Comparison of ENCODE assay signal across 8 cellular contexts in genomic region chr20:49187330-49188100, GRCh38. TPM values are rescaled to one million over a fixed set of nuclear protein-coding genes. Genes with fewer than 3 reads are reported as not detected.
A peak's percentile ranks its signal among the peaks of the same experiment; 100 is the strongest.
DNase-seq lines count a peak whose midpoint lies in the region; ATAC-seq and TF ChIP-seq lines count a peak whose summit lies in the region.

No MANE protein-coding gene starts in this region.

- H3K4me2 ChIP-seq in parathyroid adenoma (ENCODE audit: low read length): peak overlapping the region; percentile 79

- H3K9me3 ChIP-seq in CD4-positive, alpha-beta memory T cell (ENCODE audit: control insufficient read depth in 1 of 2, low read length in 2 of 2): no peaks in the 10 kb centered on the region
- no peaks in the 10 kb centered on the region for H3K9me3 ChIP-seq in parathyroid adenoma (ENCODE audit: control insufficient read depth, low read length)

- H3K9me3 Mint-ChIP-seq in CD4-positive, alpha-beta memory T cell: no peaks in the 10 kb centered on the region

- CTCF ChIA-PET in CD4-positive, alpha-beta memory T cell (lab: Charles Lee; ENCODE audit: partially characterized antibody): interaction anchor here (1.0 to 4.5 kb wide), 3 partner anchors 30 to 54 kb away, joined by 6 to 32 read pairs (median 23); partner anchors contain the start of gene DDX27

- peak overlapping the region; percentile 32 for H3K9ac ChIP-seq in parathyroid adenoma

- peak in 4 of 5 donors; percentile 17 to 26 (median 21) for DNase-seq in CD4-positive, alpha-beta memory T cell
- DNase-seq in LHCN-M2 (ENCODE audit: low read depth) (peak; percentile 4), fibroblast of pulmonary artery (ENCODE audit: low read depth) (no peak), NCI-H1694 (lab: John Stamatoyannopoulos, UW) (no peak), AML-193 (lab: John Stamatoyannopoulos, UW) (no peak)
- DNase-seq in activated CD8-positive, alpha-beta memory T cell treated with anti-CD3 and anti-CD28 coated beads, Interleukin-2, amount 50 U/mL, for 48 hours: peak; percentile 63

- TF ChIP-seq CTCF in fibroblast of pulmonary artery (IDR thresholded peaks at IDR 0.05; ENCODE audit: low read length, missing control alignments) (no peak), parathyroid adenoma (IDR thresholded peaks at IDR 0.05) (no peak)

- H3K4me1 Mint-ChIP-seq in CD4-positive, alpha-beta memory T cell: peaks cover 28 to 51% (median 39%) of the 10 kb centered on the region in 4 donors

- peaks cover 41% of the 10 kb centered on the region for H3K79me2 ChIP-seq in parathyroid adenoma

- peak overlapping the region; percentile 77 to 95 (median 93) for H3K27ac Mint-ChIP-seq in CD4-positive, alpha-beta memory T cell

- H3K4me3 Mint-ChIP-seq in CD4-positive, alpha-beta memory T cell: peak overlapping the region; percentile 84 to 96 (median 91)

- H2AFZ ChIP-seq in parathyroid adenoma: peak overlapping the region; percentile 61

- H3K4me3 ChIP-seq in CD4-positive, alpha-beta memory T cell (ENCODE audit: low read length in 2 of 2): peak overlapping the region; percentile 49 to 82
- H3K4me3 ChIP-seq in fibroblast of pulmonary artery (replicated peaks; ENCODE audit: low read depth, low read length) (peak overlapping the region; percentile 89), parathyroid adenoma (ENCODE audit: low read depth, low read length) (peak overlapping the region; percentile 69)

- H3K36me3 Mint-ChIP-seq in CD4-positive, alpha-beta memory T cell: peaks cover 0 to 21% of the 10 kb centered on the region in 2 donors

- POLR2A ChIA-PET in CD4-positive, alpha-beta memory T cell (lab: Charles Lee; ENCODE audit: partially characterized antibody): interaction anchor here (0.8 to 3.5 kb wide), 12 partner anchors 10 to 91 kb away, joined by 3 to 22 read pairs (median 7); partner anchors contain the start of genes DDX27 and ZNFX1

- peak; percentile 40 for ATAC-seq in GM21381 (IDR thresholded peaks at IDR 0.05; ENCODE audit: unreplicated experiment)

- H3K27me3 ChIP-seq in CD4-positive, alpha-beta memory T cell (ENCODE audit: insufficient read depth, low read length): no peaks in the 10 kb centered on the region
- H3K27me3 ChIP-seq in parathyroid adenoma (ENCODE audit: control insufficient read depth, insufficient read depth, low read length): no peaks in the 10 kb centered on the region

- H3K4me1 ChIP-seq in CD4-positive, alpha-beta memory T cell (ENCODE audit: insufficient read depth, low read length): peaks cover 42% of the 10 kb centered on the region
- H3K4me1 ChIP-seq in parathyroid adenoma: peaks cover 11% of the 10 kb centered on the region

- no peaks in the 10 kb centered on the region for H3K36me3 ChIP-seq in CD4-positive, alpha-beta memory T cell (ENCODE audit: insufficient read depth, low read length)
- H3K36me3 ChIP-seq in parathyroid adenoma (ENCODE audit: control insufficient read depth, insufficient read depth, low read length): no peaks in the 10 kb centered on the region

- peak overlapping the region; percentile 75 for H3K27ac ChIP-seq in CD4-positive, alpha-beta memory T cell (ENCODE audit: low read depth, low read length)
- H3K27ac ChIP-seq in parathyroid adenoma: peak overlapping the region; percentile 76

- intact Hi-C loops in CD4-positive, alpha-beta memory T cell (cut with micrococcal nuclease): loop anchor here (1.0 to 5.0 kb wide), 5 partner anchors 32 to 141 kb away; partner anchors contain the start of genes CSE1L, DDX27 and ZNFX1

- peaks cover 0 to 2% of the 10 kb centered on the region in 2 donors for H3K27me3 Mint-ChIP-seq in CD4-positive, alpha-beta memory T cell

RNA-seq across cellular contexts. Expression of gene STAU1, which starts 0.6 kb away (rescaled TPM):
- 10 to 100 TPM; 49.4 to 49.9 TPM for total RNA-seq in CD4-positive, alpha-beta memory T cell
- polyA plus RNA-seq in CD4-positive, alpha-beta memory T cell: 10 to 100 TPM; 23.2 to 48.7 TPM
- 58.3 and 64.8 TPM in 2 replicates for total RNA-seq in LHCN-M2 (2014; rRNA removed)
- 48.2 TPM for polyA plus RNA-seq in LHCN-M2 (2012)

RNA-seq across cellular contexts. Expression of gene DDX27, which starts 31.7 kb away (rescaled TPM):
- 10 to 100 TPM; 60.3 to 60.4 TPM for total RNA-seq in CD4-positive, alpha-beta memory T cell
- polyA plus RNA-seq in CD4-positive, alpha-beta memory T cell: 10 to 100 TPM; 21.6 to 47.1 TPM
- 40.0 and 43.9 TPM in 2 replicates for total RNA-seq in LHCN-M2 (2014; rRNA removed)
- polyA plus RNA-seq in LHCN-M2 (2012): 30.0 TPM

Comparison
In these comparisons a context has a peak if more than half of its experiments do, and no peak if none do; other contexts are left out.
1. DNase-seq: peak in CD4-positive, alpha-beta memory T cell (4 of 5), LHCN-M2 (single experiment) and activated CD8-positive, alpha-beta memory T cell treated with anti-CD3 and anti-CD28 coated beads, Interleukin-2, amount 50 U/mL, for 48 hours (single experiment); none in fibroblast of pulmonary artery (single experiment), NCI-H1694 (single experiment) and AML-193 (0 of 2).
2. Peak in every context shown above with its lines, with median percentiles within 50 percentile points of each other: H3K4me3 ChIP-seq.